6 cellular contexts compared by ENCODE assay signal in the genomic region with DNA sequence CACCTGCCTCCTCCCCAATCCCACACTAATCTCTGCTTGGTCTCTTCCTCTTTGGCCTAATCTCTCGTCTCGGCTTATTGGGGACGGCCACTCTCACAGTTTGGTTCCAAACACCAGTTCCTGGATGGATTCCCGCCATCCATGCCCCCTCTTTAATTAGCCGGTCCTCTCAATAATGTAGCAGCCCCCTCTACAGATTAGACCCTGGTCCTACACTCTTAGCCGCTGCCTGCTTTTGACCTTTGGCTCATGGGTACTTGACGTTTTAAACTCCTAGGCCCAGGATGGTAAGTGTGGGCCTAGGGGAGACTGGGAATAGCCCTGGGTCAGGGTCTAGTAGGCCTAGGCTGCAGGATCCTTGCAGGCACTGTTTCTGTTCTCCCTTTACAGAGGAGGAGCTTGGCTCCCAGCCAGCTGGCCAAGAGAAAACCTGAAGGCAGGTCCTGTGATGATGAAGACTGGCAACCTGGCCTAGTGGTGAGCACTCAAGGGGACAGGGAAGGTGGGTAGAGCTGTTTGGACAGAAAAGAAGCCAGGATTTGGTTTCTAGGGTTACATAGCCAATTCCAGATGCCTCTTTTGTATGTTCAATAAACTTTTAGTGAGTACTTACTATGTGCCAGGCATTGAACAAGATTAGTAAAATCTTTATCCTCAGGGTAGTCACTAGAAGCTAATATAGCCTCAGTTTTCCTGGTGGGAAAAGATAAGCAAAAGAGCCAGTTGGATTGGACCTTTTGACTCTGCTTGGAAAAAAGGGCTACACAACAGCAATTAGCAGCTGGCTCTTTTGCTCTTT. TPM values are rescaled to one million over a fixed set of nuclear protein-coding genes. Genes with fewer than 3 reads are reported as not detected.
DNase-seq lines count a peak whose midpoint lies in the region; ATAC-seq, FAIRE-seq and TF ChIP-seq lines count a peak whose summit lies in the region.

No MANE protein-coding gene starts in this region.

- TF ChIP-seq CTCF in body of pancreas (IDR thresholded peaks at IDR 0.05) = no peak
- TF ChIP-seq CTCF in neural progenitor cell (IDR thresholded peaks at IDR 0.05) = peak; percentile 59

- no peaks in the 10 kb centered on the region for H3K9me3 ChIP-seq in body of pancreas
- no peaks in the 10 kb centered on the region for H3K9me3 ChIP-seq in neural progenitor cell (ENCODE audit: low read depth)

- H3K27ac Mint-ChIP-seq in neural progenitor cell = peak overlapping the region; percentile 46

- DNase-seq in GM19239 (ENCODE audit: insufficient read length, low spot score) (peak; percentile 16), NCI-H2171 treated with DMSO at 0.1 percent for 48 hours (lab: John Stamatoyannopoulos, UW) (peak; percentile 54), body of pancreas (peak; percentile 10 to 42 (median 36)), neural progenitor cell (ENCODE audit: low spot score) (peak; percentile 65)

- H3K36me3 Mint-ChIP-seq in neural progenitor cell = peaks cover 20% of the 10 kb centered on the region

- no peak overlapping the region for H3K27ac ChIP-seq in body of pancreas
- peak overlapping the region; percentile 65 for H3K27ac ChIP-seq in neural progenitor cell

- no peak for TF ChIP-seq POLR2A in body of pancreas (IDR thresholded peaks at IDR 0.05)

- H3K27me3 ChIP-seq in body of pancreas = no peaks in the 10 kb centered on the region
- no peaks in the 10 kb centered on the region for H3K27me3 ChIP-seq in neural progenitor cell

- H3K4me2 ChIP-seq in neural progenitor cell = peak overlapping the region; percentile 100

- no peak for FAIRE-seq in GM19239 (lab: Jason Lieb, UNC)

- no peaks in the 10 kb centered on the region for H3K36me3 ChIP-seq in body of pancreas (replicated peaks in 1 of 2; ENCODE audit: insufficient read depth in 1 of 2, low read depth in 2 of 2)
- H3K36me3 ChIP-seq in neural progenitor cell = no peaks in the 10 kb centered on the region

- ATAC-seq in body of pancreas (no peak), HG03159 (IDR thresholded peaks at IDR 0.05; ENCODE audit: unreplicated experiment) (no peak), HG03108 (IDR thresholded peaks at IDR 0.05; ENCODE audit: unreplicated experiment) (no peak)

- H4K20me1 ChIP-seq in neural progenitor cell (ENCODE audit: low read depth) = peaks cover 15% of the 10 kb centered on the region

- no peaks in the 10 kb centered on the region for H3K27me3 Mint-ChIP-seq in neural progenitor cell (ENCODE audit: insufficient read depth, low read depth)

- intact Hi-C loops in body of pancreas (cut with DNase I) = no loop called here

- WGBS in body of pancreas, 2 donors = 7 to 9% methylated on average over 5 to 7 of the region's 7 CpGs

- peak overlapping the region; percentile 73 for H3K9ac ChIP-seq in neural progenitor cell

- H3K4me3 ChIP-seq in body of pancreas (no peak overlapping the region), neural progenitor cell (peak overlapping the region; percentile 98)

- H3K4me3 Mint-ChIP-seq in neural progenitor cell = peak overlapping the region; percentile 92

- H3K4me1 Mint-ChIP-seq in neural progenitor cell = peaks cover 22% of the 10 kb centered on the region

- H3F3A ChIP-seq in neural progenitor cell (ENCODE audit: low read depth) = peaks cover 37% of the 10 kb centered on the region

- H3K4me1 ChIP-seq in body of pancreas (peaks cover 12% of the 10 kb centered on the region), neural progenitor cell (peaks cover 11% of the 10 kb centered on the region)

- H3K79me2 ChIP-seq in neural progenitor cell (ENCODE audit: low read depth) = peaks cover 28% of the 10 kb centered on the region

- H3K9me3 Mint-ChIP-seq in neural progenitor cell = no peaks in the 10 kb centered on the region

- H2AFZ ChIP-seq in neural progenitor cell (replicated peaks) = peak overlapping the region; percentile 92

RNA-seq across cellular contexts. Expression of gene RAD54L, which starts 0.8 kb away (rescaled TPM):
- total RNA-seq in body of pancreas (under 1 TPM in 1 of 2 donors, not detected in 1; under 0.01 TPM), neural progenitor cell (ENCODE audit: low replicate concordance) (22.2 and 38.2 TPM in 2 replicates)

RNA-seq across cellular contexts. Expression of gene LURAP1, which starts 45.2 kb away (rescaled TPM):
- total RNA-seq in body of pancreas = 1 to 10 TPM in 1 of 2 donors, not detected in 1; 1.6 TPM
- total RNA-seq in neural progenitor cell (ENCODE audit: low replicate concordance) = 4.0 and 6.2 TPM in 2 replicates

RNA-seq across cellular contexts. Expression of gene POMGNT1, which starts 50.1 kb away (rescaled TPM):
- total RNA-seq in body of pancreas (10 to 100 TPM; 31.9 to 36.3 TPM), neural progenitor cell (ENCODE audit: low replicate concordance) (55.7 and 73.4 TPM in 2 replicates)

RNA-seq across cellular contexts. Expression of gene LRRC41, which starts 55.1 kb away (rescaled TPM):
- total RNA-seq in body of pancreas (10 to 100 TPM; 36.6 to 59.0 TPM), neural progenitor cell (ENCODE audit: low replicate concordance) (43.1 and 86.2 TPM in 2 replicates)

RNA-seq across cellular contexts. Expression of gene UQCRH, which starts 55.2 kb away (rescaled TPM):
- total RNA-seq in body of pancreas (100 to 1,000 TPM in 1 of 2 donors, 10 to 100 TPM in 1; 92.4 to 195 TPM), neural progenitor cell (ENCODE audit: low replicate concordance) (613 and 872 TPM in 2 replicates)

Comparison
In these comparisons a context has a peak if more than half of its experiments do, and no peak if none do; other contexts are left out.
1. RNA of gene RAD54L, which starts 0.8 kb away (total RNA-seq): 22.2 to 38.2 TPM in neural progenitor cell; under 0.01 TPM in body of pancreas; every median in the first group is over 10 times any median in the second.
2. Peak in every context shown above with its lines, with median percentiles within 50 percentile points of each other: DNase-seq.